18 cellular contexts compared by ENCODE assay signal in the genomic region with DNA sequence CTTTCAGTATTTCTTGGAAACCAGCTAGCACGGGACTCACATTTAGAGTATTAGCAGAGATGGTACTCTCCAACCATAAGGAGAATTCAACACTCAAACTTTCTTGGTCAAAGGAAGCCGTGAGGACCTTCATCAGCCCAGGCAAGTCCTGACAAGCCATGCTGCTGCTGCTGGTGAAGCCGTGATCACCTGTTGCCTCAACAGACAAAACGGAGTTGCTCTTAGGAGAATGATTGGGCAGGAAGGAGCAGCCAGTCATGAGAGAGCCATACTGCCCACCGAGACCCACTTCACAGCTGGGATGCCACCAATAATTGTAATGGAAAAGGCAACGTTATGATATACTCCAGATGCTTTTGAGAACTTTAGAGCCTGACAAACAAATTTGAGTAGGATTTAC.
DNase-seq lines count a peak whose midpoint lies in the region; ATAC-seq and TF ChIP-seq lines count a peak whose summit lies in the region.
"Had no signal": no experiment of that assay in that cellular context is flagged by ENCODE, and none has a peak within 500 bp of the region (broad histone marks: within the 10 kb centered on the region; RNA-seq: fewer than 3 reads in every experiment).

No MANE protein-coding gene starts in this region.

- H3K4me3 Mint-ChIP-seq in HFFc6: peak overlapping the region; percentile 19; the same call in 1 of the 2 replicates
- no peak overlapping the region for H3K4me3 Mint-ChIP-seq in activated naive CD4-positive, alpha-beta T cell treated with anti-CD3 and anti-CD28 coated beads for 36 hours
- H3K4me3 Mint-ChIP-seq: CD8-positive, alpha-beta T cell; IgD-negative memory B cell had no signal

- H3K27ac ChIP-seq in C4-2B (peak overlapping the region; percentile 55; the same call in 1 of the 2 replicates), mammary epithelial cell (ENCODE audit: insufficient read depth, low read depth, low read length) (no peak overlapping the region), esophagus muscularis mucosa (replicated peaks in 1 of 4) (no peak overlapping the region)
- H3K27ac ChIP-seq: BLaER1 had no signal

- H3K79me2 ChIP-seq in mammary epithelial cell (ENCODE audit: insufficient read depth, low read length): no peaks in the 10 kb centered on the region

- no peak overlapping the region for H3K9ac ChIP-seq in mammary epithelial cell (ENCODE audit: insufficient read depth, low read length)
- H3K9ac ChIP-seq: BLaER1 had no signal

- in situ Hi-C loops in mammary epithelial cell (cut with MboI; ENCODE audit: low sequenced_read_pairs in 2 of 2): no loop called here

- H3K9me3 ChIP-seq in mammary epithelial cell (replicated peaks; ENCODE audit: insufficient read depth, low read length) (no peaks in the 10 kb centered on the region), esophagus muscularis mucosa (peaks cover 0 to 5% (median 0%) of the 10 kb centered on the region in 4 donors)
- H3K9me3 ChIP-seq: BLaER1, HAP-1 had no signal

- TF ChIP-seq POLR2A in esophagus muscularis mucosa (IDR thresholded peaks at IDR 0.05; ENCODE audit: low read depth): no peak

- DNase-seq in HFFc6 (no peak), mammary epithelial cell (peak; percentile 51), esophagus muscularis mucosa (ENCODE audit: extremely low spot score) (peak; percentile 60), COLO668 (lab: John Stamatoyannopoulos, UW; ENCODE audit: unreplicated experiment) (no peak), DMS53 (lab: John Stamatoyannopoulos, UW) (no peak)
- DNase-seq in activated naive CD4-positive, alpha-beta T cell treated with anti-CD3 and anti-CD28 coated beads for 36 hours: no peak
- DNase-seq: 8988T; CD8-positive, alpha-beta T cell; COR-L47; DMS 273 treated with DMSO at 0.1 percent for 48 hours; GOT3; KBM-7 had no signal

- peaks cover 14% of the 10 kb centered on the region for H3K9me3 Mint-ChIP-seq in HFFc6
- no peaks in the 10 kb centered on the region for H3K9me3 Mint-ChIP-seq in activated naive CD4-positive, alpha-beta T cell treated with anti-CD3 and anti-CD28 coated beads for 36 hours
- H3K9me3 Mint-ChIP-seq: CD8-positive, alpha-beta T cell had no signal

- no peaks in the 10 kb centered on the region for H4K20me1 ChIP-seq in mammary epithelial cell (ENCODE audit: insufficient read depth, low read length)
- H4K20me1 ChIP-seq: BLaER1 had no signal

- peaks cover 2% of the 10 kb centered on the region; the same call in 1 of the 2 replicates for H3K27me3 Mint-ChIP-seq in HFFc6 (ENCODE audit: insufficient read depth)
- H3K27me3 Mint-ChIP-seq in activated naive CD4-positive, alpha-beta T cell treated with anti-CD3 and anti-CD28 coated beads for 36 hours (ENCODE audit: low read depth): peaks cover 11% of the 10 kb centered on the region
- H3K27me3 Mint-ChIP-seq: IgD-negative memory B cell had no signal

- dilution Hi-C loops in mammary epithelial cell (cut with HindIII; ENCODE audit: low sequenced_read_pairs): no loop called here

- H3K27me3 ChIP-seq in mammary epithelial cell (ENCODE audit: insufficient read depth, low read length) (no peaks in the 10 kb centered on the region), esophagus muscularis mucosa (no peaks in the 10 kb centered on the region)
- H3K27me3 ChIP-seq: BLaER1 had no signal

- CTCF ChIA-PET in mammary epithelial cell (lab: Charles Lee; ENCODE audit: low non-redundant PET): no interaction called here
- CTCF ChIA-PET in activated naive CD4-positive, alpha-beta T cell treated with anti-CD3 and anti-CD28 coated beads for 36 hours (lab: Charles Lee): no interaction called here

- TF ChIP-seq CTCF in C4-2B (conservative IDR thresholded peaks at IDR 0.05): no peak
- TF ChIP-seq CTCF in HFFc6 (IDR thresholded peaks at IDR 0.05): no peak
- TF ChIP-seq CTCF in mammary epithelial cell (conservative IDR thresholded peaks at IDR 0.05 in 1 of 2, IDR thresholded peaks at IDR 0.05 in 1 of 2; ENCODE audit: extremely low read depth in 1 of 2, insufficient read depth in 1 of 2, low read depth in 1 of 2, low read length in 2 of 2): no peak
- TF ChIP-seq CTCF in esophagus muscularis mucosa (IDR thresholded peaks at IDR 0.05): no peak

- no peak overlapping the region for H3K27ac Mint-ChIP-seq in HFFc6
- no peak overlapping the region for H3K27ac Mint-ChIP-seq in activated naive CD4-positive, alpha-beta T cell treated with anti-CD3 and anti-CD28 coated beads for 36 hours
- H3K27ac Mint-ChIP-seq: CD8-positive, alpha-beta T cell; IgD-negative memory B cell had no signal

- no peak for ATAC-seq in GM21528 (IDR thresholded peaks at IDR 0.05; ENCODE audit: low FRiP score, unreplicated experiment)
- ATAC-seq: CD8-positive, alpha-beta T cell; HepG2 had no signal

- H3K36me3 Mint-ChIP-seq in HFFc6 (ENCODE audit: low read depth): peaks cover 17% of the 10 kb centered on the region; the same call in 1 of the 2 replicates
- H3K36me3 Mint-ChIP-seq in activated naive CD4-positive, alpha-beta T cell treated with anti-CD3 and anti-CD28 coated beads for 36 hours (ENCODE audit: low read depth): no peaks in the 10 kb centered on the region
- H3K36me3 Mint-ChIP-seq: CD8-positive, alpha-beta T cell had no signal

- H3K36me3 ChIP-seq in mammary epithelial cell (ENCODE audit: insufficient read depth, low read length) (no peaks in the 10 kb centered on the region), esophagus muscularis mucosa (no peaks in the 10 kb centered on the region)
- H3K36me3 ChIP-seq: BLaER1, HAP-1 had no signal

- peaks cover 12% of the 10 kb centered on the region for H3K4me1 ChIP-seq in mammary epithelial cell (ENCODE audit: insufficient read depth, low read length)
- H3K4me1 ChIP-seq in esophagus muscularis mucosa: no peaks in the 10 kb centered on the region
- H3K4me1 ChIP-seq: BLaER1, HAP-1 had no signal

- WGBS in mammary epithelial cell (ENCODE audit: low coverage, missing lambda C conversion rate): 31% methylated on average over 6 of the region's 6 CpGs
- WGBS in esophagus muscularis mucosa: 81% methylated on average over 6 of the region's 6 CpGs

- peak overlapping the region; percentile 54 for H2AFZ ChIP-seq in mammary epithelial cell (ENCODE audit: low read depth, low read length)

- no peak for TF ChIP-seq EP300 in esophagus muscularis mucosa (IDR thresholded peaks at IDR 0.05)

- H3K4me3 ChIP-seq in mammary epithelial cell (replicated peaks in 1 of 3; ENCODE audit: insufficient read depth in 1 of 3, low read depth in 2 of 3, low read length in 3 of 3) (no peak overlapping the region), esophagus muscularis mucosa (no peak overlapping the region)
- H3K4me3 ChIP-seq: BLaER1, HAP-1 had no signal

- intact Hi-C loops in mammary epithelial cell (cut with micrococcal nuclease): no loop called here
- intact Hi-C loops in esophagus muscularis mucosa (cut with DNase I): no loop called here
- intact Hi-C loops in activated naive CD4-positive, alpha-beta T cell treated with anti-CD3 and anti-CD28 coated beads for 36 hours (cut with micrococcal nuclease): no loop called here

- peak overlapping the region; percentile 6 for H3K4me2 ChIP-seq in mammary epithelial cell (ENCODE audit: insufficient read depth, low read depth, low read length)
- H3K4me2 ChIP-seq: BLaER1 had no signal

- H3K4me1 Mint-ChIP-seq in HFFc6 (ENCODE audit: low read depth): peaks cover 60% of the 10 kb centered on the region
- H3K4me1 Mint-ChIP-seq in activated naive CD4-positive, alpha-beta T cell treated with anti-CD3 and anti-CD28 coated beads for 36 hours (ENCODE audit: low read depth): no peaks in the 10 kb centered on the region

- no TSS peak for BruUV-seq in mammary epithelial cell (replicated peaks; lab: Mats Ljungman, UMichigan)

Comparison
In these comparisons a context has a peak if more than half of its experiments do, and no peak if none do; other contexts are left out.
1. DNase-seq: peak in mammary epithelial cell (single experiment) and esophagus muscularis mucosa (single experiment); none in HFFc6 (single experiment), COLO668 (single experiment), DMS53 (single experiment) and activated naive CD4-positive, alpha-beta T cell treated with anti-CD3 and anti-CD28 coated beads for 36 hours (single experiment).